Comparison of ENCODE assay signal across 16 cellular contexts in genomic region chr11:33704240-33705002, GRCh38. TPM values are rescaled to one million over a fixed set of nuclear protein-coding genes. Genes with fewer than 3 reads are reported as not detected.
DNase-seq lines count a peak whose midpoint lies in the region; ATAC-seq and TF ChIP-seq lines count a peak whose summit lies in the region.
"Had no signal": no experiment of that assay in that cellular context is flagged by ENCODE, and none has a peak within 500 bp of the region (broad histone marks: within the 10 kb centered on the region; RNA-seq: fewer than 3 reads in every experiment).

No MANE protein-coding gene starts in this region.

- H3K4me1 Mint-ChIP-seq in activated naive CD4-positive, alpha-beta T cell treated with anti-CD3 and anti-CD28 coated beads, Interleukin-2, amount 10 ng/mL, durations not matched to agents 7 days and 5 days, result peaks cover 29% of the 10 kb centered on the region

- ATAC-seq in heart left ventricle (no peak), GM19328 (IDR thresholded peaks at IDR 0.05; ENCODE audit: unreplicated experiment) (no peak)
- ATAC-seq: activated CD8-positive, alpha-beta T cell treated with anti-CD3 and anti-CD28 coated beads, Interleukin-2, amount 10 ng/mL, durations not matched to agents 7 days and 5 days; stimulated activated naive CD8-positive, alpha-beta T cell treated with anti-CD3 and anti-CD28 coated beads, Interleukin-15, amount 100 ng/mL, for 72 hours had no signal

- no peaks in the 10 kb centered on the region for H3K9me3 ChIP-seq in heart left ventricle
- no peaks in the 10 kb centered on the region for H3K9me3 ChIP-seq in esophagus (ENCODE audit: control insufficient read depth in 2 of 2, insufficient read depth in 1 of 2, low read depth in 1 of 2, low read length in 1 of 2)
- H3K9me3 ChIP-seq in muscle layer of duodenum (ENCODE audit: control insufficient read depth in 1 of 2, low read length in 2 of 2), result no peaks in the 10 kb centered on the region
- no peaks in the 10 kb centered on the region for H3K9me3 ChIP-seq in transverse colon

- intact Hi-C loops in heart left ventricle (cut with DNase I) (loop anchor here in 4 of 10 donors (5.0 kb wide), 1 partner anchor 33 kb away; the partner anchor contains the start of gene CD59 (in 4 of the 4)), cardiac septum (cut with DNase I) (loop anchor here (5.0 kb wide), 1 partner anchor 447 kb away; the partner anchor contains the start of gene HIPK3), transverse colon (cut with DNase I; ENCODE audit: low total_unique reads) (loop anchor here (2.0 kb wide), 1 partner anchor 72 kb away; no protein-coding TSS in a partner anchor)

- H3K36me3 ChIP-seq in heart left ventricle (peaks cover 0 to 49% (median 27%) of the 10 kb centered on the region in 9 donors), esophagus (ENCODE audit: control insufficient read depth in 2 of 2, insufficient read depth in 2 of 2, low read length in 1 of 2) (peaks cover 1 to 4% of the 10 kb centered on the region in 2 donors), muscle layer of duodenum (ENCODE audit: control insufficient read depth in 1 of 2, insufficient read depth in 2 of 2, low read length in 2 of 2) (peaks cover 15 to 25% of the 10 kb centered on the region in 2 donors), transverse colon (peaks cover 0 to 14% (median 4%) of the 10 kb centered on the region in 4 donors)

- peaks cover 11% of the 10 kb centered on the region for H3K36me3 Mint-ChIP-seq in activated naive CD4-positive, alpha-beta T cell treated with anti-CD3 and anti-CD28 coated beads, Interleukin-2, amount 10 ng/mL, durations not matched to agents 7 days and 5 days

- no peak for TF ChIP-seq EP300 in transverse colon (IDR thresholded peaks at IDR 0.05; ENCODE audit: low read depth)

- 66 to 72% (median 69%) methylated on average over 7 of the region's 7 CpGs for WGBS in heart left ventricle, 4 donors
- WGBS in esophagus, 2 donors, result 71 to 72% methylated on average over 7 of the region's 7 CpGs
- 92% methylated on average over 7 of the region's 7 CpGs; no CpG with 5 or more reads in 1 of the 2 donors for WGBS in transverse colon (ENCODE audit: low coverage in 1 of 2), 2 donors

- CTCF ChIA-PET in activated naive CD4-positive, alpha-beta T cell treated with anti-CD3 and anti-CD28 coated beads, Interleukin-2, amount 10 ng/mL, durations not matched to agents 7 days and 5 days (lab: Charles Lee), result no interaction called here

- peaks cover 11% of the 10 kb centered on the region for H3K27me3 Mint-ChIP-seq in activated naive CD4-positive, alpha-beta T cell treated with anti-CD3 and anti-CD28 coated beads, Interleukin-2, amount 10 ng/mL, durations not matched to agents 7 days and 5 days

- in situ Hi-C loops in transverse colon (cut with MboI; ENCODE audit: low pct_ligation_motif_present in 1 of 4, low pct_unique_long_range_greater_than_20kb in 1 of 4, low sequenced_read_pairs in 3 of 4), result no loop called here

- H3K9me3 Mint-ChIP-seq in activated naive CD4-positive, alpha-beta T cell treated with anti-CD3 and anti-CD28 coated beads, Interleukin-2, amount 10 ng/mL, durations not matched to agents 7 days and 5 days, result no peaks in the 10 kb centered on the region
- H3K9me3 Mint-ChIP-seq: stimulated activated naive CD8-positive, alpha-beta T cell treated with anti-CD3 and anti-CD28 coated beads, Interleukin-15, amount 100 ng/mL, for 72 hours had no signal

- DNase-seq in heart left ventricle (no peak), cardiac septum (ENCODE audit: low spot score) (no peak), transverse colon (no peak)
- no peak for DNase-seq in activated CD4-positive, CD25-positive, alpha-beta regulatory T cell (lab: John Stamatoyannopoulos, UW)
- no peak for DNase-seq in activated naive CD4-positive, alpha-beta T cell treated with anti-CD3 and anti-CD28 coated beads, Interleukin-2, amount 10 ng/mL, durations not matched to agents 7 days and 5 days
- DNase-seq: activated CD8-positive, alpha-beta T cell treated with anti-CD3 and anti-CD28 coated beads, Interleukin-2, amount 10 ng/mL, durations not matched to agents 7 days and 5 days; activated naive CD4-positive, alpha-beta T cell treated with anti-CD3 and anti-CD28 coated beads, Interleukin-2, amount 50 U/mL, for 16 hours; DMS53; NCI-H1105 treated with DMSO at 0.1 percent for 48 hours; stimulated activated CD4-positive, alpha-beta T cell treated with anti-CD3 and anti-CD28 coated beads, Interleukin-2, amount 100 ng/mL, for 48 hours; stimulated activated naive CD8-positive, alpha-beta T cell treated with anti-CD3 and anti-CD28 coated beads, Interleukin-15, amount 100 ng/mL, for 72 hours had no signal

- no peak overlapping the region for H3K4me3 Mint-ChIP-seq in activated naive CD4-positive, alpha-beta T cell treated with anti-CD3 and anti-CD28 coated beads, Interleukin-2, amount 10 ng/mL, durations not matched to agents 7 days and 5 days
- H3K4me3 Mint-ChIP-seq: activated CD8-positive, alpha-beta T cell treated with anti-CD3 and anti-CD28 coated beads, Interleukin-2, amount 10 ng/mL, durations not matched to agents 7 days and 5 days; stimulated activated naive CD8-positive, alpha-beta T cell treated with anti-CD3 and anti-CD28 coated beads, Interleukin-15, amount 100 ng/mL, for 72 hours had no signal

- TF ChIP-seq POLR2A in heart left ventricle (IDR thresholded peaks at IDR 0.05) (no peak), transverse colon (IDR thresholded peaks at IDR 0.05) (no peak)

- H3K4me3 ChIP-seq in heart left ventricle (no peak overlapping the region), esophagus (ENCODE audit: low read depth in 1 of 2, low read length in 2 of 2) (no peak overlapping the region), muscle layer of duodenum (ENCODE audit: low read depth in 1 of 2, low read length in 2 of 2) (no peak overlapping the region), transverse colon (no peak overlapping the region)
- H3K4me3 ChIP-seq: coronary artery had no signal

- H3K27ac ChIP-seq in heart left ventricle, result peak overlapping the region; percentile 5 to 92 (median 86)
- H3K27ac ChIP-seq in esophagus (ENCODE audit: low read depth in 2 of 2, low read length in 1 of 2), result peak overlapping the region; percentile 45 to 70
- H3K27ac ChIP-seq in muscle layer of duodenum (ENCODE audit: low read length), result peak overlapping the region; percentile 32
- peak overlapping the region; percentile 81 to 87 (median 86) for H3K27ac ChIP-seq in transverse colon

- TF ChIP-seq CTCF in heart left ventricle (IDR thresholded peaks at IDR 0.05) (no peak), transverse colon (IDR thresholded peaks at IDR 0.05) (no peak)

- no peak overlapping the region for H3K27ac Mint-ChIP-seq in activated naive CD4-positive, alpha-beta T cell treated with anti-CD3 and anti-CD28 coated beads, Interleukin-2, amount 10 ng/mL, durations not matched to agents 7 days and 5 days
- H3K27ac Mint-ChIP-seq: activated CD8-positive, alpha-beta T cell treated with anti-CD3 and anti-CD28 coated beads, Interleukin-2, amount 10 ng/mL, durations not matched to agents 7 days and 5 days; stimulated activated naive CD8-positive, alpha-beta T cell treated with anti-CD3 and anti-CD28 coated beads, Interleukin-15, amount 100 ng/mL, for 72 hours had no signal

- H3K4me1 ChIP-seq in heart left ventricle (peaks cover 19 to 96% (median 80%) of the 10 kb centered on the region in 12 donors), esophagus (ENCODE audit: control insufficient read depth in 2 of 2, insufficient read depth in 2 of 2, low read length in 1 of 2) (peaks cover 4 to 7% of the 10 kb centered on the region in 2 donors), muscle layer of duodenum (ENCODE audit: control insufficient read depth in 1 of 2, insufficient read depth in 2 of 2, low read length in 2 of 2) (peaks cover 0 to 11% of the 10 kb centered on the region in 2 donors), transverse colon (peaks cover 14 to 51% (median 43%) of the 10 kb centered on the region in 4 donors)

- no peaks in the 10 kb centered on the region for H3K27me3 ChIP-seq in heart left ventricle
- H3K27me3 ChIP-seq in esophagus (ENCODE audit: control insufficient read depth in 1 of 2, insufficient read depth in 2 of 2, low read length in 2 of 2), result no peaks in the 10 kb centered on the region
- H3K27me3 ChIP-seq in muscle layer of duodenum (ENCODE audit: low read depth, low read length), result no peaks in the 10 kb centered on the region
- no peaks in the 10 kb centered on the region for H3K27me3 ChIP-seq in transverse colon

RNA-seq across cellular contexts. Expression of gene C11orf91, which starts 3.8 kb away (rescaled TPM):
- total RNA-seq in heart left ventricle (under 1 TPM in 4 of 9 donors, not detected in 5; 0.56 to 1.00 (median 0.70) TPM), cardiac septum (1.4 TPM), transverse colon (not detected)
- polyA plus RNA-seq in heart left ventricle (not detected), esophagus (under 1 TPM; 0.21 to 0.51 TPM)
- total RNA-seq: activated CD8-positive, alpha-beta T cell treated with anti-CD3 and anti-CD28 coated beads, Interleukin-2, amount 10 ng/mL, durations not matched to agents 7 days and 5 days; myocyte had no signal

RNA-seq across cellular contexts. Expression of gene CD59, which starts 31.8 kb away (rescaled TPM):
- total RNA-seq in heart left ventricle, result 1,000 to 10,000 TPM in 3 of 9 donors, 100 to 1,000 TPM in 6; 588 to 1,434 (median 930) TPM
- 1,000 to 10,000 TPM in 1 of 2 donors, 100 to 1,000 TPM in 1; 133 to 1,175 TPM for polyA plus RNA-seq in heart left ventricle
- 932 TPM for total RNA-seq in cardiac septum
- polyA plus RNA-seq in esophagus, result 100 to 1,000 TPM; 328 to 334 TPM
- total RNA-seq in transverse colon, result 100 to 1,000 TPM in 3 of 4 donors, 10 to 100 TPM in 1; 64.7 to 213 (median 170) TPM

Comparison
In these comparisons a context has a peak if more than half of its experiments do, and no peak if none do; other contexts are left out.
1. H3K27ac ChIP-seq: peak in every context shown above with its lines; median percentile 86 in transverse colon; 86 in heart left ventricle; 58 in esophagus; 32 in muscle layer of duodenum.